Comparison of ENCODE assay signal across 26 cellular contexts in genomic region chr1:109756848-109757521, GRCh38. TPM values are rescaled to one million over a fixed set of nuclear protein-coding genes. Genes with fewer than 3 reads are reported as not detected.
"Had no signal": no experiment of that assay in that cellular context is flagged by ENCODE, and none has a peak within 500 bp of the region (broad histone marks: within the 10 kb centered on the region; RNA-seq: fewer than 3 reads in every experiment).

No MANE protein-coding gene starts in this region.

- H3K4me1 Mint-ChIP-seq: activated CD4-positive, alpha-beta memory T cell treated with anti-CD3 and anti-CD28 coated beads, Interleukin-2, amount 10 ng/mL, durations not matched to agents 7 days and 5 days; activated naive CD4-positive, alpha-beta T cell treated with anti-CD3 and anti-CD28 coated beads, Interleukin-2, amount 50 U/mL, for 24 hours had no signal

- H3K4me1 ChIP-seq: body of pancreas, upper lobe of left lung had no signal

- H3K4me3 Mint-ChIP-seq: activated CD4-positive, alpha-beta memory T cell treated with anti-CD3 and anti-CD28 coated beads, Interleukin-2, amount 10 ng/mL, durations not matched to agents 7 days and 5 days; activated naive CD4-positive, alpha-beta T cell treated with anti-CD3 and anti-CD28 coated beads, Interleukin-2, amount 50 U/mL, for 24 hours; activated T-helper 1 cell treated with anti-CD3 and anti-CD28 coated beads, Interleukin-12 subunit alpha, Interleukin-12 subunit beta, Interleukin-2, Interleukin-4 antibody, amounts not matched to agents 30 ng/mL and 10 ng/mL and 1 ng/mL, durations not matched to agents 14 hours and 24 hours and 36 hours; dendritic cell treated with granulocyte-macrophage colony-stimulating factor and Interleukin-4, amounts not matched to agents 40 ng/mL and 50 ng/mL, for 4 days; nephron progenitor cell; stimulated activated memory B cell treated with anti-CD40 and anti-IgM and Interleukin-4, amounts not matched to agents 10 μg/mL and 1 μg/mL and 100 μg/mL, for 72 hours; T-helper 1 cell treated with Interleukin-12 subunit alpha and Interleukin-12 subunit beta and Interleukin-4 antibody, amounts not matched to agents 30 μg/mL and 1 μg/mL, for 36 hours; WTC11 had no signal

- H3K9me3 Mint-ChIP-seq: activated CD4-positive, alpha-beta memory T cell treated with anti-CD3 and anti-CD28 coated beads, Interleukin-2, amount 10 ng/mL, durations not matched to agents 7 days and 5 days; activated naive CD4-positive, alpha-beta T cell treated with anti-CD3 and anti-CD28 coated beads, Interleukin-2, amount 50 U/mL, for 24 hours; activated T-helper 1 cell treated with anti-CD3 and anti-CD28 coated beads, Interleukin-12 subunit alpha, Interleukin-12 subunit beta, Interleukin-2, Interleukin-4 antibody, amounts not matched to agents 30 ng/mL and 10 ng/mL and 1 ng/mL, durations not matched to agents 14 hours and 24 hours and 36 hours; dendritic cell treated with granulocyte-macrophage colony-stimulating factor and Interleukin-4, amounts not matched to agents 40 ng/mL and 50 ng/mL, for 4 days; nephron progenitor cell; stimulated activated memory B cell treated with anti-CD40 and anti-IgM and Interleukin-4, amounts not matched to agents 10 μg/mL and 1 μg/mL and 100 μg/mL, for 72 hours; T-helper 1 cell treated with Interleukin-12 subunit alpha and Interleukin-12 subunit beta and Interleukin-4 antibody, amounts not matched to agents 30 μg/mL and 1 μg/mL, for 36 hours; WTC11 had no signal

- H3K27me3 Mint-ChIP-seq: dendritic cell treated with granulocyte-macrophage colony-stimulating factor and Interleukin-4, amounts not matched to agents 40 ng/mL and 50 ng/mL, for 4 days had no signal

- H3K4me3 ChIP-seq: body of pancreas, cardiac muscle cell, sigmoid colon, smooth muscle cell, upper lobe of left lung had no signal

- H3K9me3 ChIP-seq: body of pancreas, sigmoid colon, upper lobe of left lung had no signal

- H3K27ac ChIP-seq: body of pancreas, cardiac muscle cell, sigmoid colon, upper lobe of left lung had no signal

- H3K36me3 ChIP-seq: cardiac muscle cell, sigmoid colon, upper lobe of left lung had no signal

- H3K27me3 ChIP-seq: body of pancreas, cardiac muscle cell, sigmoid colon, upper lobe of left lung had no signal

- H3K36me3 Mint-ChIP-seq: activated naive CD4-positive, alpha-beta T cell treated with anti-CD3 and anti-CD28 coated beads, Interleukin-2, amount 50 U/mL, for 24 hours; stimulated activated memory B cell treated with anti-CD40 and anti-IgM and Interleukin-4, amounts not matched to agents 10 μg/mL and 1 μg/mL and 100 μg/mL, for 72 hours; WTC11 had no signal

- DNase-seq: activated CD4-positive, alpha-beta memory T cell treated with anti-CD3 and anti-CD28 coated beads, Interleukin-2, amount 10 ng/mL, durations not matched to agents 7 days and 5 days; activated CD4-positive, alpha-beta T cell treated with anti-CD3 and anti-CD28 coated beads for 48 hours; activated gamma-delta T cell; anterior cingulate cortex; effector CD4-positive, alpha-beta T cell; foreskin melanocyte; nephron progenitor cell; nucleus accumbens; sigmoid colon; stimulated activated CD4-positive, alpha-beta T cell treated with anti-CD3 and anti-CD28 coated beads, Interleukin-15, amount 100 ng/mL, for 24 hours; T1000 had no signal

- H3K27ac Mint-ChIP-seq: activated CD4-positive, alpha-beta memory T cell treated with anti-CD3 and anti-CD28 coated beads, Interleukin-2, amount 10 ng/mL, durations not matched to agents 7 days and 5 days; activated T-helper 1 cell treated with anti-CD3 and anti-CD28 coated beads, Interleukin-12 subunit alpha, Interleukin-12 subunit beta, Interleukin-2, Interleukin-4 antibody, amounts not matched to agents 30 ng/mL and 10 ng/mL and 1 ng/mL, durations not matched to agents 14 hours and 24 hours and 36 hours; dendritic cell treated with granulocyte-macrophage colony-stimulating factor and Interleukin-4, amounts not matched to agents 40 ng/mL and 50 ng/mL, for 4 days; nephron progenitor cell; stimulated activated memory B cell treated with anti-CD40 and anti-IgM and Interleukin-4, amounts not matched to agents 10 μg/mL and 1 μg/mL and 100 μg/mL, for 72 hours; T-helper 1 cell treated with Interleukin-12 subunit alpha and Interleukin-12 subunit beta and Interleukin-4 antibody, amounts not matched to agents 30 μg/mL and 1 μg/mL, for 36 hours; WTC11 had no signal

- ATAC-seq: body of pancreas; esophagus mucosa; stimulated activated memory B cell treated with anti-CD40 and anti-IgM and Interleukin-4, amounts not matched to agents 10 μg/mL and 1 μg/mL and 100 μg/mL, for 72 hours; WTC11 had no signal

RNA-seq across cellular contexts. Expression of gene EPS8L3, which starts 6.7 kb away (rescaled TPM):
- total RNA-seq: activated CD4-positive, alpha-beta memory T cell treated with anti-CD3 and anti-CD28 coated beads, Interleukin-2, amount 10 ng/mL, durations not matched to agents 7 days and 5 days; activated T-helper 1 cell treated with anti-CD3 and anti-CD28 coated beads, Interleukin-12 subunit alpha, Interleukin-12 subunit beta, Interleukin-2, Interleukin-4 antibody, amounts not matched to agents 30 ng/mL and 10 ng/mL and 1 ng/mL, durations not matched to agents 14 hours and 24 hours and 36 hours; cardiac muscle cell; cerebellum; esophagus mucosa; renal cortical epithelial cell; SK-MEL-5; smooth muscle cell; temporal lobe had no signal

RNA-seq across cellular contexts. Expression of gene GSTM5, which starts 44.9 kb away (rescaled TPM):
- total RNA-seq: activated CD4-positive, alpha-beta memory T cell treated with anti-CD3 and anti-CD28 coated beads, Interleukin-2, amount 10 ng/mL, durations not matched to agents 7 days and 5 days; renal cortical epithelial cell; SK-MEL-5; smooth muscle cell had no signal
